9 cellular contexts compared by ENCODE assay signal in the genomic region with DNA sequence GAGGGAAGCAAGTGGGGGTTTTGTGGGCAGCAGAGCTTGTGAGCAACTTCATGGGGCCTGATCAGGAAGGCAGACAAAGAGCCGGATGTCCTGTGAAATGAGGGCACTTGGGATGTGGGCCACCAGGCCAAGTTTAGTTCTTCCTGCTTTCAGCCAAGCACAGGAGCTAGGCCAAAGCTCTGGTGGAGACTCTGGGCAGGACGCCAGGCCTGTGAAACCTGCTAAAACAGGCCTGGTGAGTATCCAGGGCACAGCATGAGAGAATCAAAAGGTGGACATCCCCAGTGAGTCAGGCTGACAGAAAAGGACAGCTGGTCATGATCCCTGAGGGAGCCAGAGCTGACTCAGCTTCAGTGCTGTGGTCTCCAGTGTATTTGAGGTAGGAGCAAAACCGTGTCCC.
A peak's percentile ranks its signal among the peaks of the same experiment; 100 is the strongest.
DNase-seq lines count a peak whose midpoint lies in the region; TF ChIP-seq lines count a peak whose summit lies in the region.
"Had no signal": no experiment of that assay in that cellular context is flagged by ENCODE, and none has a peak within 500 bp of the region (broad histone marks: within the 10 kb centered on the region; RNA-seq: fewer than 3 reads in every experiment).

No MANE protein-coding gene starts in this region.

- no peaks in the 10 kb centered on the region for H4K20me1 ChIP-seq in osteoblast (ENCODE audit: insufficient read depth, low read length)

- H3K9me3 ChIP-seq in mesenchymal stem cell (ENCODE audit: control insufficient read depth, low read length) (peaks cover 8% of the 10 kb centered on the region), osteoblast (ENCODE audit: low read depth, low read length) (no peaks in the 10 kb centered on the region)
- H3K9me3 ChIP-seq: Caco-2 had no signal

- no peak overlapping the region for H3K9ac ChIP-seq in mesenchymal stem cell (ENCODE audit: low read length)

- H3K14ac ChIP-seq in mesenchymal stem cell (ENCODE audit: low read length in 2 of 2) = no peak overlapping the region

- no peaks in the 10 kb centered on the region for H3K79me2 ChIP-seq in osteoblast (ENCODE audit: insufficient read depth, low read length)

- no peak overlapping the region for H2AFZ ChIP-seq in mesenchymal stem cell (ENCODE audit: low read depth, low read length)
- H2AFZ ChIP-seq in osteoblast (ENCODE audit: low read length) = no peak overlapping the region

- H3K79me1 ChIP-seq in mesenchymal stem cell (replicated peaks; ENCODE audit: low read length, poor library complexity, severe bottlenecking) = no peaks in the 10 kb centered on the region

- H2BK15ac ChIP-seq in mesenchymal stem cell (ENCODE audit: low read depth, poor library complexity, severe bottlenecking) = no peak overlapping the region

- peak; percentile 24 for DNase-seq in AG08396 (ENCODE audit: low spot score)
- DNase-seq in M059J (ENCODE audit: low read depth) = peak; percentile 95
- DNase-seq in dermis microvascular lymphatic vessel endothelial cell (ENCODE audit: low read depth in 2 of 2) = peak; percentile 97 to 99
- DNase-seq in mesenchymal stem cell = peak; percentile 79
- DNase-seq in activated naive CD4-positive, alpha-beta T cell treated with anti-CD3 and anti-CD28 coated beads, Interleukin-2, amount 50 U/mL, for 16 hours = no peak
- no peak for DNase-seq in osteoblast (ENCODE audit: insufficient read length, low spot score, missing footprints)
- DNase-seq in GM19240 (ENCODE audit: insufficient read length, low spot score) = no peak
- DNase-seq in activated T-cell treated with anti-CD3 and anti-CD28 coated beads, Interleukin-2, amount 50 U/mL, for 1 hour = no peak
- DNase-seq: Caco-2 had no signal

- peak overlapping the region in 1 of 2 experiments; percentile 30 for H3K18ac ChIP-seq in mesenchymal stem cell (ENCODE audit: low read depth in 1 of 2, low read length in 2 of 2)

- H3K4me2 ChIP-seq in mesenchymal stem cell (ENCODE audit: low read length, poor library complexity, severe bottlenecking) (no peak overlapping the region), osteoblast (ENCODE audit: insufficient read depth, low read length) (no peak overlapping the region)

- H2BK120ac ChIP-seq in mesenchymal stem cell (ENCODE audit: low read depth, low read length) = no peak overlapping the region

- no peak overlapping the region for H2BK5ac ChIP-seq in mesenchymal stem cell (ENCODE audit: low read depth, low read length, poor library complexity, severe bottlenecking)

- TF ChIP-seq CTCF in osteoblast (IDR thresholded peaks at IDR 0.05; ENCODE audit: extremely low read depth, low read depth, low read length) = no peak

- H4K91ac ChIP-seq in mesenchymal stem cell (ENCODE audit: low read length) = no peak overlapping the region

- peak overlapping the region; percentile 98 for H2AK5ac ChIP-seq in mesenchymal stem cell (ENCODE audit: low read length, severe bottlenecking)

- H3K4me1 ChIP-seq in mesenchymal stem cell (ENCODE audit: control insufficient read depth, insufficient read depth, low read depth, low read length) (peaks cover 13% of the 10 kb centered on the region), osteoblast (ENCODE audit: insufficient read depth, low read length) (no peaks in the 10 kb centered on the region)
- H3K4me1 ChIP-seq: Caco-2 had no signal

- H3K27me3 ChIP-seq in mesenchymal stem cell (ENCODE audit: control insufficient read depth in 1 of 2, insufficient read depth in 1 of 2, low read length in 2 of 2) (no peaks in the 10 kb centered on the region), osteoblast (ENCODE audit: insufficient read depth, low read length) (peaks cover 2% of the 10 kb centered on the region)

- H3K36me3 ChIP-seq in mesenchymal stem cell (ENCODE audit: control insufficient read depth in 1 of 2, insufficient read depth in 2 of 2, low read depth in 1 of 2, low read length in 2 of 2) (no peaks in the 10 kb centered on the region), osteoblast (ENCODE audit: insufficient read depth, low read length) (no peaks in the 10 kb centered on the region)

- no peak overlapping the region for H3K23ac ChIP-seq in mesenchymal stem cell (ENCODE audit: low read length in 2 of 2)

- H3K4me3 ChIP-seq in mesenchymal stem cell (ENCODE audit: insufficient read depth in 1 of 2, low read depth in 1 of 2, low read length in 2 of 2) = no peak overlapping the region
- H3K4me3 ChIP-seq in osteoblast (ENCODE audit: insufficient read depth, low read length) = no peak overlapping the region

- no peak overlapping the region for H4K8ac ChIP-seq in mesenchymal stem cell (ENCODE audit: low read length)

- H3K27ac ChIP-seq in mesenchymal stem cell (ENCODE audit: low read length, poor library complexity, severe bottlenecking) (peak overlapping the region; percentile 53), osteoblast (ENCODE audit: low read depth, low read length) (no peak overlapping the region)

- WGBS in mesenchymal stem cell = 75% methylated on average over 3 of the region's 3 CpGs

- H3K4ac ChIP-seq in mesenchymal stem cell (ENCODE audit: low read depth in 1 of 2, low read length in 2 of 2) = peak overlapping the region in 1 of 2 experiments; percentile 57

- peak overlapping the region in 1 of 2 experiments; percentile 47 for H2BK12ac ChIP-seq in mesenchymal stem cell (ENCODE audit: low read length in 2 of 2)

Comparison
In these comparisons a context has a peak if more than half of its experiments do, and no peak if none do; other contexts are left out.
1. DNase-seq: peak in AG08396 (single experiment), M059J (single experiment), dermis microvascular lymphatic vessel endothelial cell (2 of 2) and mesenchymal stem cell (single experiment); none in activated naive CD4-positive, alpha-beta T cell treated with anti-CD3 and anti-CD28 coated beads, Interleukin-2, amount 50 U/mL, for 16 hours (single experiment), osteoblast (single experiment), GM19240 (single experiment) and activated T-cell treated with anti-CD3 and anti-CD28 coated beads, Interleukin-2, amount 50 U/mL, for 1 hour (single experiment).